Comparison of ENCODE assay signal across 20 cellular contexts in genomic region chr20:13683833-13684232, GRCh38. TPM values are rescaled to one million over a fixed set of nuclear protein-coding genes. Genes with fewer than 3 reads are reported as not detected.
DNase-seq lines count a peak whose midpoint lies in the region; ATAC-seq and TF ChIP-seq lines count a peak whose summit lies in the region.
"Had no signal": no experiment of that assay in that cellular context is flagged by ENCODE, and none has a peak within 500 bp of the region (broad histone marks: within the 10 kb centered on the region; RNA-seq: fewer than 3 reads in every experiment).

No MANE protein-coding gene starts in this region.

- H3K79me2 ChIP-seq in hepatocyte = no peaks in the 10 kb centered on the region

- no peak overlapping the region for H3K4me2 ChIP-seq in hepatocyte

- H3K36me3 ChIP-seq in H7 (replicated peaks; ENCODE audit: control insufficient read depth, insufficient read depth, low read length) = no peaks in the 10 kb centered on the region
- H3K36me3 ChIP-seq in thymus (ENCODE audit: control insufficient read depth, insufficient read depth) = no peaks in the 10 kb centered on the region
- no peaks in the 10 kb centered on the region for H3K36me3 ChIP-seq in hepatocyte (replicated peaks; ENCODE audit: insufficient read depth, low read depth)
- H3K36me3 ChIP-seq: Peyer's patch had no signal

- no peak overlapping the region for H2AFZ ChIP-seq in hepatocyte
- H2AFZ ChIP-seq: GM23248 had no signal

- POLR2A ChIA-PET in WTC11 (lab: Charles Lee) = no interaction called here

- H3K27me3 ChIP-seq in H7 (ENCODE audit: control insufficient read depth, insufficient read depth, low read length) (no peaks in the 10 kb centered on the region), thymus (ENCODE audit: control insufficient read depth, insufficient read depth) (no peaks in the 10 kb centered on the region), hepatocyte (no peaks in the 10 kb centered on the region)
- H3K27me3 ChIP-seq: Peyer's patch had no signal

- WGBS in thymus = 4% methylated on average over 1 of the region's 1 CpG
- WGBS in hepatocyte (ENCODE audit: low lambda C conversion rate, missing lambda C conversion rate) = 16% methylated on average over 1 of the region's 1 CpG

- H3K9me3 ChIP-seq in thymus (ENCODE audit: control insufficient read depth) (no peaks in the 10 kb centered on the region), hepatocyte (ENCODE audit: low read depth) (no peaks in the 10 kb centered on the region)
- H3K9me3 ChIP-seq: Peyer's patch had no signal

- H3K4me3 ChIP-seq in H7 (ENCODE audit: insufficient read depth, low read depth, low read length) = no peak overlapping the region
- H3K4me3 ChIP-seq in thymus (ENCODE audit: low read length) = no peak overlapping the region
- no peak overlapping the region for H3K4me3 ChIP-seq in hepatocyte
- H3K4me3 ChIP-seq: GM23248, Peyer's patch had no signal

- no peak overlapping the region for H3K27ac Mint-ChIP-seq in WTC11
- H3K27ac Mint-ChIP-seq: CD4-positive, alpha-beta T cell; T-helper 17 cell had no signal

- DNase-seq in DMS53 (lab: John Stamatoyannopoulos, UW) (peak; percentile 10), DMS53 treated with DMSO at 0.1 percent for 48 hours (lab: John Stamatoyannopoulos, UW; ENCODE audit: unreplicated experiment) (no peak), H7 (peak; percentile 16), WTC11 (ENCODE audit: low spot score) (no peak), hepatocyte (ENCODE audit: low spot score) (no peak), NCI-H1105 (lab: John Stamatoyannopoulos, UW) (no peak)
- DNase-seq: CD4-positive, alpha-beta T cell; DMS153; GM23248; Karpas-422; MM.1S; NCI-H1092 treated with DMSO at 0.1 percent for 48 hours; NCI-H1694; NCI-H2081 treated with DMSO at 0.1 percent for 48 hours; Peyer's patch; T-helper 17 cell had no signal

- CTCF ChIA-PET in WTC11 (lab: Charles Lee) = no interaction called here

- H3K9me2 ChIP-seq in hepatocyte (replicated peaks; ENCODE audit: insufficient read depth) = no peaks in the 10 kb centered on the region

- peaks cover 8% of the 10 kb centered on the region for H3K9me3 Mint-ChIP-seq in WTC11
- H3K9me3 Mint-ChIP-seq: CD4-positive, alpha-beta T cell had no signal

- no peak for TF ChIP-seq CTCF in WTC11 (IDR thresholded peaks at IDR 0.05)
- TF ChIP-seq CTCF in hepatocyte (IDR thresholded peaks at IDR 0.05; ENCODE audit: poor library complexity) = no peak

- H3K27ac ChIP-seq in thymus (ENCODE audit: low read depth) (peak overlapping the region; percentile 6), hepatocyte (no peak overlapping the region)
- H3K27ac ChIP-seq: 22Rv1, GM23248 had no signal

- no peak overlapping the region for H3K4me3 Mint-ChIP-seq in WTC11
- H3K4me3 Mint-ChIP-seq: CD4-positive, alpha-beta T cell; T-helper 17 cell had no signal

- no peak for ATAC-seq in WTC11
- ATAC-seq in HG02571 (IDR thresholded peaks at IDR 0.05; ENCODE audit: unreplicated experiment) = no peak
- ATAC-seq: Right ventricle myocardium inferior, T-helper 17 cell had no signal

- no peaks in the 10 kb centered on the region for H3K27me3 Mint-ChIP-seq in WTC11 (ENCODE audit: low read depth)

- no peaks in the 10 kb centered on the region for H3K4me1 Mint-ChIP-seq in WTC11
- H3K4me1 Mint-ChIP-seq: T-helper 17 cell had no signal

- H3K36me3 Mint-ChIP-seq in WTC11 = no peaks in the 10 kb centered on the region

- H3K4me1 ChIP-seq in thymus (ENCODE audit: control insufficient read depth, insufficient read depth, low read length) (peaks cover 35% of the 10 kb centered on the region), hepatocyte (ENCODE audit: insufficient read depth) (no peaks in the 10 kb centered on the region)
- H3K4me1 ChIP-seq: Peyer's patch had no signal

- H4K20me1 ChIP-seq in hepatocyte (ENCODE audit: insufficient read depth, poor library complexity, severe bottlenecking) = no peaks in the 10 kb centered on the region

TF ChIP-seq in WTC11, 78 proteins besides CTCF, POLR2A, EP300 and RAD21:
- TF ChIP-seq NR2C2 (CRISPR knock-in tag; IDR thresholded peaks at IDR 0.05) (no peak), USF1 (CRISPR knock-in tag; IDR thresholded peaks at IDR 0.05) (no peak), ZNF121 (CRISPR knock-in tag; IDR thresholded peaks at IDR 0.05) (no peak), ESRRA (CRISPR knock-in tag; IDR thresholded peaks at IDR 0.05; ENCODE audit: borderline replicate concordance) (no peak), GABPB1 (CRISPR knock-in tag; IDR thresholded peaks at IDR 0.05) (0 out of 2 replicates have a peak, but pooled peaks have one; percentile 14), ELF4 (CRISPR knock-in tag; IDR thresholded peaks at IDR 0.05; ENCODE audit: low read depth) (no peak), ZBTB21 (CRISPR knock-in tag; IDR thresholded peaks at IDR 0.05; ENCODE audit: borderline replicate concordance) (no peak), AFF4 (CRISPR knock-in tag; IDR thresholded peaks at IDR 0.05; ENCODE audit: borderline replicate concordance) (no peak), AR (CRISPR knock-in tag; IDR thresholded peaks at IDR 0.05) (no peak)

RNA-seq across cellular contexts. Expression of gene TASP1, which starts 45.1 kb away (rescaled TPM):
- total RNA-seq in H7 (2014; rRNA removed; shearing (Covaris generic)) = 6.9 and 7.9 TPM in 2 replicates
- total RNA-seq in WTC11 (2021) = 11.6 to 12.4 TPM (median 12.2 TPM) in 3 replicates
- 19.9 TPM for polyA plus RNA-seq in thymus
- 10.1 and 11.1 TPM in 2 replicates for total RNA-seq in hepatocyte
- 12.9 and 13.7 TPM in 2 replicates for polyA plus RNA-seq in hepatocyte

Comparison
In these comparisons a context has a peak if more than half of its experiments do, and no peak if none do; other contexts are left out.
1. DNase-seq: peak in DMS53 (single experiment) and H7 (single experiment); none in DMS53 treated with DMSO at 0.1 percent for 48 hours (single experiment), WTC11 (single experiment), hepatocyte (single experiment) and NCI-H1105 (single experiment).